9 cellular contexts compared by ENCODE assay signal in the genomic region with DNA sequence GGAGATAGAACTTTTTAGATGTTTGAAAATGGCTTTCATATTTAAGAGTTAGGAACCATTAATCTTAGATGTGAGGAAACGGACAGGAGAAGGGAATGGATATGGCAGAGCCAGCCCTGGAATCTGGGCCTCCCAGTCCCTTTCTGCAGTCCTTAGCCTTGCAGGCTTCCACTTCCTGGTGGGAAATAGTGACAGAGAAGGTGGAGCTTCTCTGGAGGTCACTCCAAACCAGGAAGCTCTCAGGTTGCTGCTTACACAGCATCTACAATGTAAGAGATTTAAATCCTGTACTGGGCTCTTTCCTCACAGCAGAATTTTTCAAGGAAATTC. TPM values are rescaled to one million over a fixed set of nuclear protein-coding genes. Genes with fewer than 3 reads are reported as not detected.
DNase-seq lines count a peak whose midpoint lies in the region; ATAC-seq, FAIRE-seq and TF ChIP-seq lines count a peak whose summit lies in the region.
"Had no signal": no experiment of that assay in that cellular context is flagged by ENCODE, and none has a peak within 500 bp of the region (broad histone marks: within the 10 kb centered on the region; RNA-seq: fewer than 3 reads in every experiment).

No MANE protein-coding gene starts in this region.

- ATAC-seq in GM18508 (IDR thresholded peaks at IDR 0.05; ENCODE audit: insufficient read depth, unreplicated experiment), result peak; percentile 9
- ATAC-seq in HG03432 (IDR thresholded peaks at IDR 0.05; ENCODE audit: unreplicated experiment), result peak; percentile 18

- peak overlapping the region; percentile 83 to 84 for H3K4me3 ChIP-seq in cardiac fibroblast (replicated peaks in 1 of 2; ENCODE audit: low read depth in 2 of 2, low read length in 2 of 2)

- TF ChIP-seq CTCF in cardiac fibroblast (IDR thresholded peaks at IDR 0.05; ENCODE audit: low read depth, low read length) (no peak), osteocyte (IDR thresholded peaks at IDR 0.05) (no peak)

- DNase-seq in cardiac fibroblast (ENCODE audit: low read depth in 2 of 2) (no peak), osteocyte (ENCODE audit: extremely low spot score, unreplicated experiment) (no peak), GM19239 (ENCODE audit: insufficient read length, low spot score) (no peak), T1000 (lab: John Stamatoyannopoulos, UW) (no peak), SHP77 (lab: John Stamatoyannopoulos, UW) (no peak)
- DNase-seq in effector CD4-positive, alpha-beta T cell, result no peak

- no peaks in the 10 kb centered on the region for H3K27me3 Mint-ChIP-seq in osteocyte (ENCODE audit: unreplicated experiment)

- peak overlapping the region; percentile 99 for H3K27ac Mint-ChIP-seq in osteocyte (ENCODE audit: unreplicated experiment)

- H3K9me3 Mint-ChIP-seq in osteocyte (ENCODE audit: unreplicated experiment), result peaks cover 2% of the 10 kb centered on the region

- H3K36me3 Mint-ChIP-seq in osteocyte (ENCODE audit: unreplicated experiment), result peaks cover 38% of the 10 kb centered on the region

- H3K4me1 Mint-ChIP-seq in osteocyte (ENCODE audit: unreplicated experiment), result peaks cover 34% of the 10 kb centered on the region

- FAIRE-seq in GM19239 (lab: Jason Lieb, UNC), result no peak

- H3K4me3 Mint-ChIP-seq in osteocyte (ENCODE audit: unreplicated experiment), result peak overlapping the region; percentile 86

RNA-seq across cellular contexts. Expression of a gene that starts 2.5 kb away (rescaled TPM):
- total RNA-seq in osteocyte, result 443 and 446 TPM in 2 replicates

RNA-seq across cellular contexts. Expression of a gene that starts 40.6 kb away (rescaled TPM):
- total RNA-seq in osteocyte, result 227 and 234 TPM in 2 replicates

RNA-seq across cellular contexts. Expression of a gene that starts 54.6 kb away (rescaled TPM):
- not detected in 2 replicates for total RNA-seq in osteocyte
- total RNA-seq: T-helper 1 cell treated with Interleukin-12 subunit alpha and Interleukin-12 subunit beta and Interleukin-4 antibody, amounts not matched to agents 30 ng/mL and 1 ng/mL, for 36 hours had no signal
